10 cellular contexts compared by ENCODE assay signal in genomic region chr12:49783917-49784676, GRCh38. TPM values are rescaled to one million over a fixed set of nuclear protein-coding genes. Genes with fewer than 3 reads are reported as not detected.
DNase-seq lines count a peak whose midpoint lies in the region; ATAC-seq, FAIRE-seq and TF ChIP-seq lines count a peak whose summit lies in the region.
"Had no signal": no experiment of that assay in that cellular context is flagged by ENCODE, and none has a peak within 500 bp of the region (broad histone marks: within the 10 kb centered on the region; RNA-seq: fewer than 3 reads in every experiment).

No MANE protein-coding gene starts in this region.

- H3K4me1 ChIP-seq in astrocyte (ENCODE audit: insufficient read depth, low read length) (peaks cover 8% of the 10 kb centered on the region), suprapubic skin (peaks cover 11% of the 10 kb centered on the region)
- H3K4me1 ChIP-seq: HAP-1 had no signal

- H3K27ac ChIP-seq in astrocyte (ENCODE audit: low read depth, low read length) (no peak overlapping the region), suprapubic skin (peak overlapping the region; percentile 20)

- TF ChIP-seq POLR2A in suprapubic skin (IDR thresholded peaks at IDR 0.05) = no peak
- TF ChIP-seq POLR2A in GM12891 (IDR thresholded peaks at IDR 0.05; ENCODE audit: low read depth, low read length) = no peak

- peaks cover 12% of the 10 kb centered on the region for H3K4me1 Mint-ChIP-seq in astrocyte (ENCODE audit: low read depth, unreplicated experiment)

- DNase-seq in Kasumi-1 (lab: John Stamatoyannopoulos, UW) = peak; percentile 18 to 34
- peak; percentile 63 for DNase-seq in astrocyte (ENCODE audit: low read depth)
- DNase-seq in iris pigment epithelial cell (ENCODE audit: low read depth) = peak; percentile 71
- DNase-seq in suprapubic skin (ENCODE audit: low spot score in 2 of 2) = no peak
- DNase-seq in GM12891 (ENCODE audit: insufficient read length, low spot score) = no peak
- DNase-seq: effector memory CD4-positive, alpha-beta T cell had no signal

- ATAC-seq in GM18517 (IDR thresholded peaks at IDR 0.05; ENCODE audit: unreplicated experiment) = no peak
- no peak for ATAC-seq in HG03159 (IDR thresholded peaks at IDR 0.05; ENCODE audit: unreplicated experiment)

- TF ChIP-seq EP300 in suprapubic skin (IDR thresholded peaks at IDR 0.05) = no peak

- H3K9me3 Mint-ChIP-seq in astrocyte (ENCODE audit: unreplicated experiment) = peaks cover 4% of the 10 kb centered on the region

- no peaks in the 10 kb centered on the region for H3K36me3 ChIP-seq in astrocyte (ENCODE audit: insufficient read depth, low read length)
- no peaks in the 10 kb centered on the region for H3K36me3 ChIP-seq in suprapubic skin

- H3K27me3 ChIP-seq in astrocyte (ENCODE audit: insufficient read depth, low read length) (peaks cover 6% of the 10 kb centered on the region), suprapubic skin (no peaks in the 10 kb centered on the region)

- 37% methylated on average over 7 of the region's 7 CpGs for WGBS in suprapubic skin

- no peak for TF ChIP-seq CTCF in astrocyte (IDR thresholded peaks at IDR 0.05; ENCODE audit: insufficient read depth, low read depth, low read length)
- TF ChIP-seq CTCF in suprapubic skin (IDR thresholded peaks at IDR 0.05) = no peak

- peak overlapping the region; percentile 35 for H3K4me2 ChIP-seq in astrocyte (ENCODE audit: low read length)

- H3K27ac Mint-ChIP-seq in astrocyte (ENCODE audit: unreplicated experiment) = peak overlapping the region; percentile 38

- H4K20me1 ChIP-seq in astrocyte (ENCODE audit: insufficient read depth, low read length) = no peaks in the 10 kb centered on the region

- H3K9me3 ChIP-seq in astrocyte (ENCODE audit: insufficient read depth, low read depth, low read length) = no peaks in the 10 kb centered on the region
- H3K9me3 ChIP-seq in suprapubic skin = no peaks in the 10 kb centered on the region
- H3K9me3 ChIP-seq: HAP-1 had no signal

- H3K79me2 ChIP-seq in astrocyte (ENCODE audit: insufficient read depth, low read length) = no peaks in the 10 kb centered on the region

- FAIRE-seq in astrocyte (lab: Jason Lieb, UNC) = no peak
- FAIRE-seq in GM12891 (lab: Jason Lieb, UNC) = no peak
- FAIRE-seq: HTR-8/SVneo had no signal

- peaks cover 5% of the 10 kb centered on the region for H3K36me3 Mint-ChIP-seq in astrocyte (ENCODE audit: low read depth, unreplicated experiment)

- H3K27me3 Mint-ChIP-seq in astrocyte (ENCODE audit: low read depth, unreplicated experiment) = peaks cover 18% of the 10 kb centered on the region

- no peak overlapping the region for H3K4me3 Mint-ChIP-seq in astrocyte (ENCODE audit: unreplicated experiment)

- no peak overlapping the region for H3K9ac ChIP-seq in astrocyte (ENCODE audit: low read length)

- H3K4me3 ChIP-seq in astrocyte (ENCODE audit: insufficient read depth, low read depth, low read length) (no peak overlapping the region), suprapubic skin (no peak overlapping the region)
- H3K4me3 ChIP-seq: HAP-1 had no signal

- H2AFZ ChIP-seq in astrocyte (ENCODE audit: low read depth, low read length) = no peak overlapping the region

TF ChIP-seq in GM12891, 5 proteins besides CTCF, POLR2A, EP300 and RAD21:
- TF ChIP-seq POU2F2 (IDR thresholded peaks at IDR 0.05; ENCODE audit: low read depth, low read length) = no peak
- no peak for TF ChIP-seq SPI1 (IDR thresholded peaks at IDR 0.05; ENCODE audit: low read depth, low read length)
- no peak for TF ChIP-seq POLR2AphosphoS5 (IDR thresholded peaks at IDR 0.05; ENCODE audit: low read depth, low read length)
- TF ChIP-seq TAF1 (IDR thresholded peaks at IDR 0.05; ENCODE audit: low read depth, low read length) = no peak
- TF ChIP-seq PAX5 (IDR thresholded peaks at IDR 0.05; ENCODE audit: insufficient read depth, low read length, severe bottlenecking) = no peak

RNA-seq across cellular contexts. Expression of gene TMBIM6, which starts 42.7 kb away (rescaled TPM):
- total RNA-seq in astrocyte (434 and 452 TPM in 2 replicates), suprapubic skin (100 to 1,000 TPM; 292 to 468 (median 377) TPM)
- polyA plus RNA-seq in GM12891 (2012; ENCODE audit: low read depth, missing spikeins) = 188 TPM

RNA-seq across cellular contexts. Expression of gene NCKAP5L, which starts 44.1 kb away (rescaled TPM):
- total RNA-seq in astrocyte (59.5 and 60.4 TPM in 2 replicates), suprapubic skin (10 to 100 TPM in 1 of 4 donors, 1 to 10 TPM in 3; 8.2 to 12.2 (median 8.8) TPM)
- 8.5 TPM for polyA plus RNA-seq in GM12891 (2012; ENCODE audit: low read depth, missing spikeins)

RNA-seq across cellular contexts. Expression of gene BCDIN3D, which starts 58.8 kb away (rescaled TPM):
- total RNA-seq in astrocyte (3.1 and 3.7 TPM in 2 replicates), suprapubic skin (1 to 10 TPM; 3.7 to 5.9 (median 4.5) TPM)
- 2.4 TPM for polyA plus RNA-seq in GM12891 (2012; ENCODE audit: low read depth, missing spikeins)

Comparison
In these comparisons a context has a peak if more than half of its experiments do, and no peak if none do; other contexts are left out.
1. DNase-seq: peak in Kasumi-1 (2 of 2), astrocyte (single experiment) and iris pigment epithelial cell (single experiment); none in suprapubic skin (0 of 2) and GM12891 (single experiment).